ENCODE assay signal across 17 cellular contexts in the genomic region with DNA sequence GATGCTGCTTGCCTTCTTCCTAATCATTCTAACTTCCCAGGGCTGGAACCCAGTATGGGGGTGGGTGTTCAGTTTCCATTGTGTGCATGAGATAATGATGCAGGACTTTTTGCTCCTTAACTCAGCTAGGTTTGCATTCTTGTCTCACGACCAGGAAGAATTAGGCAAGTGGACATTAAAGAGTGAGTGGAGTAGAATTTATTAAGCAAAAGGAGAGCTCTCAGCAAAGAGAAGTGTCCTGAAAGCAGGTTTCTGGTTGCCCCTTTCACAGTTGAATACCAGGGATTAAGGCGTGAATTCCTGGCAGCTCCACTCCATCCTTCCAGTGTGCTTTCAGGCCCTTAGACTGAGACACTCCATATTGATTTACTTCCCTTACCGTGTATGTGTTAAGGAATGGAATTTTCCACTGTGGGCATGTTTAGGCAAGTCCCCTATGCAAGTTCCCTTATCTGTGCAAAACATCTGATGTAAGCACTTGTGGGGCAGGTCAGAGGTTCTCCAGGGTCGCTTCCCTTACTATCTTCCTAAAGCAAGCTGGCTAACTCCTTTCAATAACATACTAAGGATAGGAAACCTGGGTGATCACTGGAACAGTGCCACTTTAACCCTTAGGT.
DNase-seq lines count a peak whose midpoint lies in the region; ATAC-seq and TF ChIP-seq lines count a peak whose summit lies in the region.
"Had no signal": no experiment of that assay in that cellular context is flagged by ENCODE, and none has a peak within 500 bp of the region (broad histone marks: within the 10 kb centered on the region; RNA-seq: fewer than 3 reads in every experiment).

No MANE protein-coding gene starts in this region.

- H3K23ac ChIP-seq in mesendoderm (ENCODE audit: low read length), result no peak overlapping the region

- no peak overlapping the region for H2BK15ac ChIP-seq in mesendoderm (replicated peaks; ENCODE audit: low read depth)

- no peak overlapping the region for H3K4ac ChIP-seq in mesendoderm (ENCODE audit: low read depth, low read length)

- H3K36me3 ChIP-seq in Caco-2 (ENCODE audit: control insufficient read depth, insufficient read depth, low read length), result peaks cover 1% of the 10 kb centered on the region; the same call in 1 of the 2 replicates
- H3K36me3 ChIP-seq in endodermal cell (ENCODE audit: control insufficient read depth, insufficient read depth, low read length), result peaks cover 6% of the 10 kb centered on the region
- H3K36me3 ChIP-seq in mesendoderm (ENCODE audit: control insufficient read depth, insufficient read depth, low read length), result no peaks in the 10 kb centered on the region
- H3K36me3 ChIP-seq: gastrocnemius medialis had no signal

- no peaks in the 10 kb centered on the region for H3K27me3 Mint-ChIP-seq in Caco-2 (ENCODE audit: insufficient read depth, unreplicated experiment)
- H3K27me3 Mint-ChIP-seq in endodermal cell (ENCODE audit: insufficient read depth), result peaks cover 3% of the 10 kb centered on the region
- H3K27me3 Mint-ChIP-seq: activated naive CD8-positive, alpha-beta T cell treated with anti-CD3 and anti-CD28 coated beads, Interleukin-2, amount 10 ng/mL, durations not matched to agents 7 days and 5 days had no signal

- H3K36me3 Mint-ChIP-seq in Caco-2 (ENCODE audit: insufficient read depth, unreplicated experiment) (peaks cover 31% of the 10 kb centered on the region), endodermal cell (ENCODE audit: low read depth) (peaks cover 6% of the 10 kb centered on the region)
- H3K36me3 Mint-ChIP-seq: activated naive CD8-positive, alpha-beta T cell treated with anti-CD3 and anti-CD28 coated beads, Interleukin-2, amount 10 ng/mL, durations not matched to agents 7 days and 5 days; stimulated activated effector memory CD8-positive, alpha-beta T cell treated with anti-CD3 and anti-CD28 coated beads, Interleukin-12 subunit alpha, Interleukin-12 subunit beta, amount 100 ng/mL, for 72 hours had no signal

- POLR2A ChIA-PET in Caco-2 (lab: Charles Lee), result no interaction called here

- BruUV-seq in Caco-2 (replicated peaks; lab: Mats Ljungman, UMichigan), result no TSS peak

- in situ Hi-C loops in KBM-7 (cut with MboI; ENCODE audit: low pct_unique_long_range_greater_than_20kb, low sequenced_read_pairs), result no loop called here

- WGBS in endodermal cell (ENCODE audit: insufficient coverage in 1 of 2, insufficient read length in 1 of 2), 2 experiments, result 94 to 100% methylated on average over 3 to 4 of the region's 4 CpGs
- no CpG with 5 or more reads among the region's 4 CpGs for WGBS in mesendoderm (ENCODE audit: extremely low coverage, insufficient coverage, low lambda C conversion rate)

- no peak overlapping the region for H4K5ac ChIP-seq in mesendoderm (ENCODE audit: low read length)

- H3K9me3 Mint-ChIP-seq in Caco-2 (ENCODE audit: unreplicated experiment) (peaks cover 38% of the 10 kb centered on the region), endodermal cell (peaks cover 29% of the 10 kb centered on the region)
- H3K9me3 Mint-ChIP-seq: stimulated activated effector memory CD8-positive, alpha-beta T cell treated with anti-CD3 and anti-CD28 coated beads, Interleukin-12 subunit alpha, Interleukin-12 subunit beta, amount 100 ng/mL, for 72 hours had no signal

- H2BK120ac ChIP-seq in mesendoderm (ENCODE audit: low read depth, low read length), result peak overlapping the region; percentile 48

- CTCF ChIA-PET in Caco-2 (lab: Charles Lee), result interaction anchor here (0.7 to 0.8 kb wide), 2 partner anchors 94 to 248 kb away, joined by 3 to 4 read pairs; no protein-coding TSS in a partner anchor

- no peaks in the 10 kb centered on the region for H3K79me1 ChIP-seq in mesendoderm (ENCODE audit: low read length)

- no peak overlapping the region for H2AK5ac ChIP-seq in mesendoderm (ENCODE audit: low read length)

- DNase-seq in Caco-2 (peak; percentile 51 to 61), KBM-7 (peak; percentile 37), endodermal cell (peak; percentile 55), mesendoderm (peak; percentile 37), NCI-H748 treated with DMSO at 0.1 percent for 48 hours (lab: John Stamatoyannopoulos, UW) (no peak), NCI-H2171 treated with DMSO at 0.1 percent for 48 hours (lab: John Stamatoyannopoulos, UW) (no peak)
- DNase-seq: activated CD4-positive, alpha-beta T cell treated with anti-CD3 and anti-CD28 coated beads for 1 hour; activated naive CD8-positive, alpha-beta T cell treated with anti-CD3 and anti-CD28 coated beads, Interleukin-2, amount 10 ng/mL, durations not matched to agents 7 days and 5 days; cortex of kidney; gastrocnemius medialis; GOT3; left cardiac atrium; NCI-H226 had no signal

- TF ChIP-seq CTCF in Caco-2 (IDR thresholded peaks at IDR 0.05; ENCODE audit: insufficient read depth in 1 of 2, low read depth in 1 of 2, low read length in 1 of 2, severe bottlenecking in 1 of 2, unreplicated experiment in 1 of 2), result no peak
- TF ChIP-seq CTCF in endodermal cell (conservative IDR thresholded peaks at IDR 0.05), result no peak

- no peak overlapping the region for H2BK5ac ChIP-seq in mesendoderm (ENCODE audit: low read length)

- peak overlapping the region; percentile 59 for H3K27ac Mint-ChIP-seq in Caco-2 (ENCODE audit: unreplicated experiment)
- peak overlapping the region; percentile 53 for H3K27ac Mint-ChIP-seq in endodermal cell
- H3K27ac Mint-ChIP-seq: activated naive CD8-positive, alpha-beta T cell treated with anti-CD3 and anti-CD28 coated beads, Interleukin-2, amount 10 ng/mL, durations not matched to agents 7 days and 5 days; activated T-helper 1 cell treated with anti-CD3 and anti-CD28 coated beads, Interleukin-12 subunit alpha, Interleukin-12 subunit beta, Interleukin-2, Interleukin-4 antibody, amounts not matched to agents 30 ng/mL and 10 ng/mL and 1 ng/mL, durations not matched to agents 14 hours and 24 hours and 36 hours; brain; stimulated activated effector memory CD8-positive, alpha-beta T cell treated with anti-CD3 and anti-CD28 coated beads, Interleukin-12 subunit alpha, Interleukin-12 subunit beta, amount 100 ng/mL, for 72 hours had no signal

- no peak overlapping the region for H3K4me2 ChIP-seq in mesendoderm (ENCODE audit: low read length)

- H3K27ac ChIP-seq in endodermal cell (ENCODE audit: low read depth, low read length), result no peak overlapping the region
- peak overlapping the region; percentile 67 for H3K27ac ChIP-seq in mesendoderm (ENCODE audit: low read depth, low read length)
- H3K27ac ChIP-seq: gastrocnemius medialis had no signal

- H3K4me3 Mint-ChIP-seq in Caco-2 (ENCODE audit: unreplicated experiment) (peak overlapping the region; percentile 12), endodermal cell (no peak overlapping the region)
- H3K4me3 Mint-ChIP-seq: activated naive CD8-positive, alpha-beta T cell treated with anti-CD3 and anti-CD28 coated beads, Interleukin-2, amount 10 ng/mL, durations not matched to agents 7 days and 5 days; activated T-helper 1 cell treated with anti-CD3 and anti-CD28 coated beads, Interleukin-12 subunit alpha, Interleukin-12 subunit beta, Interleukin-2, Interleukin-4 antibody, amounts not matched to agents 30 ng/mL and 10 ng/mL and 1 ng/mL, durations not matched to agents 14 hours and 24 hours and 36 hours; brain; stimulated activated effector memory CD8-positive, alpha-beta T cell treated with anti-CD3 and anti-CD28 coated beads, Interleukin-12 subunit alpha, Interleukin-12 subunit beta, amount 100 ng/mL, for 72 hours had no signal

- H4K8ac ChIP-seq in mesendoderm (ENCODE audit: low read depth, low read length), result no peak overlapping the region

- ATAC-seq in SK-N-SH treated with all-trans-retinoic acid at 6 μM for 48 hours, result no peak
- ATAC-seq: gastrocnemius medialis; left cardiac atrium; stimulated activated effector memory CD8-positive, alpha-beta T cell treated with anti-CD3 and anti-CD28 coated beads, Interleukin-12 subunit alpha, Interleukin-12 subunit beta, amount 100 ng/mL, for 72 hours had no signal

- H3K4me1 ChIP-seq in Caco-2, result peaks cover 16% of the 10 kb centered on the region
- peaks cover 6% of the 10 kb centered on the region for H3K4me1 ChIP-seq in endodermal cell (ENCODE audit: control insufficient read depth, insufficient read depth, low read length)
- no peaks in the 10 kb centered on the region for H3K4me1 ChIP-seq in mesendoderm (ENCODE audit: control insufficient read depth, low read depth, low read length)
- H3K4me1 ChIP-seq: gastrocnemius medialis had no signal

- H3K4me1 Mint-ChIP-seq in Caco-2 (ENCODE audit: low read depth, unreplicated experiment) (peaks cover 16% of the 10 kb centered on the region), endodermal cell (peaks cover 22% of the 10 kb centered on the region)
- H3K4me1 Mint-ChIP-seq: activated naive CD8-positive, alpha-beta T cell treated with anti-CD3 and anti-CD28 coated beads, Interleukin-2, amount 10 ng/mL, durations not matched to agents 7 days and 5 days; stimulated activated effector memory CD8-positive, alpha-beta T cell treated with anti-CD3 and anti-CD28 coated beads, Interleukin-12 subunit alpha, Interleukin-12 subunit beta, amount 100 ng/mL, for 72 hours had no signal

- H3K9me3 ChIP-seq in Caco-2, result peaks cover 41% of the 10 kb centered on the region
- peaks cover 49% of the 10 kb centered on the region for H3K9me3 ChIP-seq in endodermal cell (ENCODE audit: control insufficient read depth, low read length)
- H3K9me3 ChIP-seq: gastrocnemius medialis had no signal

- no peaks in the 10 kb centered on the region for H3K27me3 ChIP-seq in Caco-2 (replicated peaks; ENCODE audit: control insufficient read depth, insufficient read depth, low read length)
- no peaks in the 10 kb centered on the region for H3K27me3 ChIP-seq in endodermal cell (ENCODE audit: control insufficient read depth, insufficient read depth, low read length, poor library complexity, severe bottlenecking)
- H3K27me3 ChIP-seq in mesendoderm (ENCODE audit: insufficient read depth, low read length, poor library complexity), result no peaks in the 10 kb centered on the region
- H3K27me3 ChIP-seq: gastrocnemius medialis had no signal

- H3K79me2 ChIP-seq in mesendoderm (ENCODE audit: control insufficient read depth, insufficient read depth, low read length), result no peaks in the 10 kb centered on the region

- H3K4me3 ChIP-seq in Caco-2 (ENCODE audit: low read depth, low read length) (no peak overlapping the region), endodermal cell (ENCODE audit: low read length) (peak overlapping the region; percentile 64), mesendoderm (ENCODE audit: low read length) (no peak overlapping the region)
- H3K4me3 ChIP-seq: gastrocnemius medialis had no signal

- H3K9ac ChIP-seq in endodermal cell (ENCODE audit: extremely low read depth, low read length, poor library complexity, severe bottlenecking) (no peak overlapping the region), mesendoderm (ENCODE audit: low read length) (no peak overlapping the region)

- intact Hi-C loops in Caco-2 (cut with micrococcal nuclease; ENCODE audit: unreplicated experiment), result loop anchor here (5.0 kb wide), 1 partner anchor 126 kb away; a partner anchor contains a TSS

- no peak overlapping the region for H3K56ac ChIP-seq in mesendoderm (ENCODE audit: low read length)

- H3K18ac ChIP-seq in mesendoderm (ENCODE audit: low read length), result peak overlapping the region; percentile 6

TF ChIP-seq in SK-N-SH treated with all-trans-retinoic acid at 6 μM for 48 hours, 23 proteins besides CTCF, POLR2A, EP300 and RAD21:
- TF ChIP-seq TOX (CRISPR knock-in tag; IDR thresholded peaks at IDR 0.05; ENCODE audit: borderline replicate concordance), result no peak

Comparison
In these comparisons a context has a peak if more than half of its experiments do, and no peak if none do; other contexts are left out.
1. DNase-seq: peak in Caco-2 (2 of 2), KBM-7 (single experiment), endodermal cell (single experiment) and mesendoderm (single experiment); none in NCI-H748 treated with DMSO at 0.1 percent for 48 hours (single experiment) and NCI-H2171 treated with DMSO at 0.1 percent for 48 hours (single experiment).